15 cellular contexts compared by ENCODE assay signal in the genomic region with DNA sequence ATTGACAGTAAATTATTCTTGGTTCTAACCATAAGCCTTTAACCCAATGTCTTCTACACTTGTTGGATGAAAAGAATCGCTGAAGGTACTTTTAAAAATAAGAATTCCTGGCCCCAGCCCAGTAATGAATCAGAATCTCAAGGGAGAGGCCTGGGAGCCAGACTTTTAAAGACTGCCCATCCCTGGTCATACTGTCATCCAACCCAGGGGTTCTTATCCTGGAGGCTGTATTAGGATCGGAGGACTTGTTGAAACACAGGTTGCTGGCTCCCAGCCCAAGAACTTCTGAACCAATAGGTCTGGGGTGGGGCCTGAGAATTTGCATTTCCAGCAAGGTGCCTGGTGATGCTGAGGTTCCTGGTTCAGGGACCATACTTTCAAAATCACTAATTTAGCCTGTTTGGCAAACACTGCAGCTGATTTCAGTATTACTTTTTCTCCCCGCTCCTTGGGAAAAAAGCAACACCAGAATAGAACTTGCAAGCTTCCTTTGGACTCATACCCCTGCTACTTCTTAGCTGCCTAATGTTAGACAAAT.
DNase-seq lines count a peak whose midpoint lies in the region; ATAC-seq, FAIRE-seq and TF ChIP-seq lines count a peak whose summit lies in the region.
"Had no signal": no experiment of that assay in that cellular context is flagged by ENCODE, and none has a peak within 500 bp of the region (broad histone marks: within the 10 kb centered on the region; RNA-seq: fewer than 3 reads in every experiment).

No MANE protein-coding gene starts in this region.

- DNase-seq in AG20443 (ENCODE audit: low spot score) (peak; percentile 25), GM18507 (ENCODE audit: extremely low spot score, insufficient read length, low read depth) (no peak), foreskin keratinocyte (peak; percentile 20 to 70), suprapubic skin (ENCODE audit: low spot score in 2 of 2) (no peak), Right ventricle myocardium inferior (ENCODE audit: missing footprints) (no peak)
- no peak for DNase-seq in activated CD8-positive, alpha-beta T cell treated with anti-CD3 and anti-CD28 coated beads, Interleukin-2, amount 10 ng/mL, durations not matched to agents 7 days and 5 days
- DNase-seq: glutamatergic neuron; Karpas-422; midbrain; NCI-H187; small intestine; stimulated activated naive CD4-positive, alpha-beta T cell treated with Interleukin-2 at 50 U/mL for 16 hours had no signal

- peaks cover 85% of the 10 kb centered on the region for H3K36me3 Mint-ChIP-seq in activated CD8-positive, alpha-beta T cell treated with anti-CD3 and anti-CD28 coated beads, Interleukin-2, amount 10 ng/mL, durations not matched to agents 7 days and 5 days (ENCODE audit: low read depth)

- H3K4me3 ChIP-seq in suprapubic skin = no peak overlapping the region
- H3K4me3 ChIP-seq: BLaER1, vagina had no signal

- H3K27me3 Mint-ChIP-seq in activated CD8-positive, alpha-beta T cell treated with anti-CD3 and anti-CD28 coated beads, Interleukin-2, amount 10 ng/mL, durations not matched to agents 7 days and 5 days (ENCODE audit: low read depth) = no peaks in the 10 kb centered on the region

- intact Hi-C loops in Right ventricle myocardium inferior (cut with DNase I) = no loop called here

- peaks cover 15% of the 10 kb centered on the region for H3K36me3 ChIP-seq in suprapubic skin
- H3K36me3 ChIP-seq: vagina had no signal

- no peak for TF ChIP-seq EP300 in suprapubic skin (IDR thresholded peaks at IDR 0.05)

- peak; percentile 36 for FAIRE-seq in GM18507 (lab: Jason Lieb, UNC)
- FAIRE-seq: small intestine had no signal

- H3K27ac ChIP-seq in foreskin keratinocyte = peak overlapping the region; percentile 27
- H3K27ac ChIP-seq in suprapubic skin = no peak overlapping the region
- H3K27ac ChIP-seq: BLaER1, vagina had no signal

- H3K27me3 ChIP-seq in foreskin keratinocyte (no peaks in the 10 kb centered on the region), suprapubic skin (no peaks in the 10 kb centered on the region)
- H3K27me3 ChIP-seq: BLaER1, vagina had no signal

- 60% methylated on average over 3 of the region's 3 CpGs for WGBS in suprapubic skin

- peak overlapping the region; percentile 32 for H3K4me3 Mint-ChIP-seq in activated CD8-positive, alpha-beta T cell treated with anti-CD3 and anti-CD28 coated beads, Interleukin-2, amount 10 ng/mL, durations not matched to agents 7 days and 5 days

- TF ChIP-seq POLR2A in suprapubic skin (IDR thresholded peaks at IDR 0.05) = no peak

- H3K27ac Mint-ChIP-seq in activated CD8-positive, alpha-beta T cell treated with anti-CD3 and anti-CD28 coated beads, Interleukin-2, amount 10 ng/mL, durations not matched to agents 7 days and 5 days = peak overlapping the region; percentile 31

- no peak for ATAC-seq in activated CD8-positive, alpha-beta T cell treated with anti-CD3 and anti-CD28 coated beads, Interleukin-2, amount 10 ng/mL, durations not matched to agents 7 days and 5 days
- ATAC-seq in foreskin keratinocyte (peak; percentile 49), GM19463 (IDR thresholded peaks at IDR 0.05; ENCODE audit: unreplicated experiment) (no peak), Right ventricle myocardium inferior (no peak)

- H3K4me1 Mint-ChIP-seq in activated CD8-positive, alpha-beta T cell treated with anti-CD3 and anti-CD28 coated beads, Interleukin-2, amount 10 ng/mL, durations not matched to agents 7 days and 5 days (ENCODE audit: low read depth) = peaks cover 59% of the 10 kb centered on the region

- CTCF ChIA-PET in activated CD8-positive, alpha-beta T cell treated with anti-CD3 and anti-CD28 coated beads, Interleukin-2, amount 10 ng/mL, durations not matched to agents 7 days and 5 days (lab: Charles Lee) = no interaction called here

- peaks cover 12% of the 10 kb centered on the region for H3K9me3 Mint-ChIP-seq in activated CD8-positive, alpha-beta T cell treated with anti-CD3 and anti-CD28 coated beads, Interleukin-2, amount 10 ng/mL, durations not matched to agents 7 days and 5 days (ENCODE audit: insufficient read depth)

- TF ChIP-seq CTCF in foreskin keratinocyte (conservative IDR thresholded peaks at IDR 0.05) (no peak), suprapubic skin (IDR thresholded peaks at IDR 0.05) (no peak)

- no peaks in the 10 kb centered on the region for H3K9me3 ChIP-seq in suprapubic skin
- H3K9me3 ChIP-seq: BLaER1, vagina had no signal

- peaks cover 4% of the 10 kb centered on the region for H3K4me1 ChIP-seq in foreskin keratinocyte
- no peaks in the 10 kb centered on the region for H3K4me1 ChIP-seq in suprapubic skin

- POLR2A ChIA-PET in activated CD8-positive, alpha-beta T cell treated with anti-CD3 and anti-CD28 coated beads, Interleukin-2, amount 10 ng/mL, durations not matched to agents 7 days and 5 days (lab: Charles Lee) = no interaction called here

Comparison
In these comparisons a context has a peak if more than half of its experiments do, and no peak if none do; other contexts are left out.
1. DNase-seq: peak in AG20443 (single experiment) and foreskin keratinocyte (2 of 2); none in GM18507 (single experiment), activated CD8-positive, alpha-beta T cell treated with anti-CD3 and anti-CD28 coated beads, Interleukin-2, amount 10 ng/mL, durations not matched to agents 7 days and 5 days (single experiment), suprapubic skin (0 of 2) and Right ventricle myocardium inferior (single experiment).